8 cellular contexts compared by ENCODE assay signal in the genomic region with DNA sequence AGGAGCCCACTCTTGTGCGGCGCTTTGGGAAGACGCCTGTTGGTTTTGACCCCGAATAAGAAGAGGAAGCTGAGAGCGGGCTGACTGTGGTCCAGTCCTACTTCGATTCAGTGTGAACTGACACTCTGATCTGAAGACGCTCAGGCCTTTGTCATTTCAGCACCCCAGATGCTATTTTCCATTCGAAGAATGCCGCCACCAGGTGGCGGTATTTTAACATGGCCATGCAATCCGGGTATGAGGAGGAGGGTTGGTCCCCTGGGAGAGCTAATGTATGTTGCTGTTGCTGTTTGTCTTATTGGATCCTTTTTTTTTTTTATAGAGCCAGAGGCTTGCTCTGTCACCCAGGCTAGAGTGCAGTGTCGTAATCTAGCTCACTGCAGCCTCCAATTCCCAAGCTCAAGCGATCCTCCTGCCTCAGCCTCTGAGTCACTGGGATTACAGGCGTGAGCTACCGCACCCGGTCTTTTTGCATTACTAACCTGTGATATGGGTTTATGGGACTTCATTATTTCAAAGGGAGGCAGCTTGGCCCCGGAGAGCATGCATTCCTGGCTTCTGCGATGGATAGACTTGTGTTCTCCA. TPM values are rescaled to one million over a fixed set of nuclear protein-coding genes. Genes with fewer than 3 reads are reported as not detected.
A peak's percentile ranks its signal among the peaks of the same experiment; 100 is the strongest.
DNase-seq lines count a peak whose midpoint lies in the region; ATAC-seq and TF ChIP-seq lines count a peak whose summit lies in the region.

No MANE protein-coding gene starts in this region.

- TF ChIP-seq CTCF in C4-2B (conservative IDR thresholded peaks at IDR 0.05) (peak; percentile 94), mucosa of descending colon (IDR thresholded peaks at IDR 0.05) (peak; percentile 32)

- no peaks in the 10 kb centered on the region for H3K27me3 ChIP-seq in HUES48 (ENCODE audit: control insufficient read depth, insufficient read depth, low read length)
- no peaks in the 10 kb centered on the region for H3K27me3 ChIP-seq in NT2/D1 (ENCODE audit: insufficient read depth, insufficient read length)

- H3K4me1 ChIP-seq in HUES48 (ENCODE audit: control insufficient read depth, insufficient read depth, low read length) (no peaks in the 10 kb centered on the region), NT2/D1 (ENCODE audit: insufficient read depth, insufficient read length) (peaks cover 11% of the 10 kb centered on the region), mucosa of descending colon (ENCODE audit: low read depth) (peaks cover 10% of the 10 kb centered on the region)

- H3K36me3 ChIP-seq in HUES48 (ENCODE audit: control insufficient read depth, insufficient read depth, low read length), result peaks cover 16% of the 10 kb centered on the region
- H3K36me3 ChIP-seq in NT2/D1 (ENCODE audit: insufficient read depth, insufficient read length, low read length), result peaks cover 35% of the 10 kb centered on the region
- H3K36me3 ChIP-seq in mucosa of descending colon (ENCODE audit: low read depth), result peaks cover 3% of the 10 kb centered on the region

- ATAC-seq in GM19455 (IDR thresholded peaks at IDR 0.05; ENCODE audit: unreplicated experiment), result peak; percentile 32
- peak; percentile 71 for ATAC-seq in mucosa of descending colon

- H3K27ac ChIP-seq in C4-2B (peak overlapping the region; percentile 95), HUES48 (ENCODE audit: low read depth, low read length) (peak overlapping the region; percentile 95)

- H3K9ac ChIP-seq in HUES48 (ENCODE audit: low read depth, low read length), result peak overlapping the region; percentile 87
- H3K9ac ChIP-seq in NT2/D1 (ENCODE audit: insufficient read length, low read depth), result peak overlapping the region; percentile 80

- peak; percentile 85 for DNase-seq in NT2/D1 (ENCODE audit: low read depth, low spot score)
- peak; percentile 62 for DNase-seq in activated CD8-positive, alpha-beta memory T cell treated with anti-CD3 and anti-CD28 coated beads, Interleukin-2, amount 50 U/mL, for 24 hours (ENCODE audit: extremely low read depth)
- peak; percentile 72 for DNase-seq in epidermal melanocyte (ENCODE audit: insufficient read length, low spot score)
- peak; percentile 75 to 99 (median 89) for DNase-seq in mucosa of descending colon
- peak; percentile 70 to 72 for DNase-seq in stimulated activated CD8-positive, alpha-beta memory T cell treated with anti-CD3 and anti-CD28 coated beads, Interleukin-4, amount 100 ng/mL, for 1 hour (ENCODE audit: low read depth in 2 of 2, low spot score in 1 of 2)

- H3K9me3 ChIP-seq in HUES48 (ENCODE audit: control insufficient read depth, insufficient read depth, low read length) (no peaks in the 10 kb centered on the region), NT2/D1 (ENCODE audit: insufficient read depth, low read length) (no peaks in the 10 kb centered on the region), mucosa of descending colon (no peaks in the 10 kb centered on the region)

- intact Hi-C loops in mucosa of descending colon (cut with DNase I, micrococcal nuclease), result loop anchor here (10.0 kb wide), 1 partner anchor 311 kb away; no protein-coding TSS in a partner anchor

- H3K4me3 ChIP-seq in HUES48 (ENCODE audit: low read depth, low read length) (peak overlapping the region; percentile 79), NT2/D1 (ENCODE audit: insufficient read length, low read depth) (peak overlapping the region; percentile 95), mucosa of descending colon (peak overlapping the region; percentile 91)

RNA-seq across cellular contexts. Expression of a gene that starts 0.8 kb away (rescaled TPM):
- 10 to 100 TPM; 55.5 to 80.4 (median 63.4) TPM for total RNA-seq in mucosa of descending colon

RNA-seq across cellular contexts. Expression of a gene that starts 18.3 kb away (rescaled TPM):
- 10 to 100 TPM in 1 of 3 donors, 1 to 10 TPM in 1, under 1 TPM in 1; 0.69 to 28.3 (median 1.9) TPM for total RNA-seq in mucosa of descending colon

RNA-seq across cellular contexts. Expression of a gene that starts 24.1 kb away (rescaled TPM):
- 10 to 100 TPM; 10.7 to 22.1 (median 14.7) TPM for total RNA-seq in mucosa of descending colon

RNA-seq across cellular contexts. Expression of a gene that starts 29.6 kb away (rescaled TPM):
- total RNA-seq in mucosa of descending colon, result under 1 TPM in 1 of 3 donors, not detected in 2; 0.79 TPM

RNA-seq across cellular contexts. Expression of a gene that starts 40.6 kb away (rescaled TPM):
- 10 to 100 TPM; 31.5 to 49.2 (median 41.7) TPM for total RNA-seq in mucosa of descending colon

Comparison
In these comparisons a context has a peak if more than half of its experiments do, and no peak if none do; other contexts are left out.
1. Peak in every context shown above with its lines: DNase-seq, ATAC-seq, H3K4me3 ChIP-seq and H3K27ac ChIP-seq.